ENCODE assay signal across 33 cellular contexts in genomic region chr4:71495454-71495853, GRCh38.
"Had no signal": no experiment of that assay in that cellular context is flagged by ENCODE, and none has a peak within 500 bp of the region (broad histone marks: within the 10 kb centered on the region; RNA-seq: fewer than 3 reads in every experiment).

No MANE protein-coding gene starts in this region.

- H3K36me3 ChIP-seq: MG63 had no signal

- H3K9me3 ChIP-seq: MG63 had no signal

- DNase-seq: Karpas-422, Kasumi-1, KBM-7, KG1, MG63, MM.1S, MV-4-11, NCI-H1048, NCI-H1092, NCI-H1092 treated with DMSO at 0.1 percent for 48 hours, NCI-H1105, NCI-H1105 treated with DMSO at 0.1 percent for 48 hours, NCI-H1417 treated with DMSO at 0.1 percent for 48 hours, NCI-H1436, NCI-H1436 treated with DMSO at 0.1 percent for 48 hours, NCI-H146, NCI-H1694, NCI-H1694 treated with DMSO at 0.1 percent for 48 hours, NCI-H187 treated with DMSO at 0.1 percent for 48 hours, NCI-H1930, NCI-H2029, NCI-H2029 treated with DMSO at 0.1 percent for 48 hours, NCI-H2081, NCI-H2081 treated with DMSO at 0.1 percent for 48 hours, NCI-H2107, NCI-H2171, NCI-H2171 treated with DMSO at 0.1 percent for 48 hours, NCI-H2227 treated with DMSO at 0.1 percent for 48 hours, NCI-H226, NCI-H345, NCI-H446, NCI-H446 treated with DMSO at 0.1 percent for 48 hours had no signal

- H3K4me2 ChIP-seq: KMS-11 had no signal

- H3K27ac ChIP-seq: KMS-11 had no signal

- H3K27me3 ChIP-seq: MG63 had no signal

- H3K9ac ChIP-seq: KMS-11 had no signal

- H3K4me3 ChIP-seq: MG63 had no signal
